In the genomic region with DNA sequence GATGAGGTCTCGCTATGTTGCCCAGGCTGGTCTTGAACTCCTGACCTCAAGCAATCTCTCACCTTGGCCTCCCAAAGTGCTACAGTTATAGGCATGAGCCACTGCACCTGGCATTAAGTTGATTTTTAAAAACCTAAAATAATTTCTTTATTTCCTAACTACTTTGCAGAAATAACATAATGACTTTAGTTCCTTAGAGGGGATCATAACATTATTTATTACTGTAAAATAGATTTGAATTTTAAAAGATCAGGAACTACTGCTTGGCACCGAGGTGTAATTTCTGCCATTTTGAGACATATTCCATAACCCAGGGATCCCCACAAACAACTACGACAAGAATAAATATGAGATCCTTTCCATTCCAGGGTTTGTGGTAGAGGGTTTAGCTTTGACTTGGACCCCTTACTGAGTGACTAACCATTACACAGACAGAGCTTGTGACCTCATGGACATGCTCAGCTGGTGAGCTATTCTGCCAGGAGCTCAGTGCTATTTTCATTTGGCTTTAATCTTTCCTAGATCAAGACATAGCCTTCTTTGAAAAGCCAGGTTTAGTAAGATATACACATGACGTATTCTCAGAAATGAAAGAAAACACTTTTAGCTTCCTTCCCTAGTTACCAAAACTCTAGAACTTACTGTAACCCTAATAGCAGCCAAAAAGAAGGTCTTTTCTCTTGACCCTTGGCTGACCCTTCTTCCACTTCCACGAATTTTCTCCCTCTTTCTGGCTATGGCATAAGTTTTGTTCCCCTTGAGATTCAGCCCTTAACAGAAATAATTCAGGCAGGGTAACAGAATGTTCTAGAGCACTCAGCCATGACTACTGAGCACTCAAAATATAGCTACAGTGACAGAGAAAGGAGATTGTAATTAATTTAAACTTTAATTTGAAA, we compare ENCODE assay signal across 8 cellular contexts.
DNase-seq lines count a peak whose midpoint lies in the region; TF ChIP-seq lines count a peak whose summit lies in the region.

No MANE protein-coding gene starts in this region.

- H3K79me2 ChIP-seq in ACC112 (ENCODE audit: control insufficient read depth, insufficient read depth, low read length, unreplicated experiment), result no peaks in the 10 kb centered on the region
- no peaks in the 10 kb centered on the region for H3K79me2 ChIP-seq in OCI-LY3 (ENCODE audit: low read length)

- no peak for TF ChIP-seq CTCF in OCI-LY3 (IDR thresholded peaks at IDR 0.05; ENCODE audit: low read depth, low read length)

- 0 out of 2 replicates have a peak overlapping the region, but pooled peaks have one; percentile 13 for H3K4me2 ChIP-seq in OCI-LY3 (ENCODE audit: low read length)

- H3K27me3 ChIP-seq in ACC112 (ENCODE audit: insufficient read depth, low read length) (no peaks in the 10 kb centered on the region), OCI-LY3 (ENCODE audit: low read depth, low read length) (peaks cover 21% of the 10 kb centered on the region)

- DNase-seq in fibroblast of gingiva (ENCODE audit: low read depth) (peak; percentile 34), non-pigmented ciliary epithelial cell (ENCODE audit: low read depth) (peak; percentile 96), NCI-H2196 (lab: John Stamatoyannopoulos, UW; ENCODE audit: unreplicated experiment) (no peak), HuH-7.5 (ENCODE audit: low spot score) (no peak), NCI-H187 treated with DMSO at 0.1 percent for 48 hours (lab: John Stamatoyannopoulos, UW) (no peak)
- DNase-seq in activated T-cell treated with anti-CD3 and anti-CD28 coated beads, Interleukin-2, amount 50 U/mL, for 48 hours, result no peak

- H3K36me3 ChIP-seq in ACC112 (ENCODE audit: insufficient read depth, low read length) (no peaks in the 10 kb centered on the region), OCI-LY3 (replicated peaks; ENCODE audit: low read depth, low read length) (no peaks in the 10 kb centered on the region)

- H2AFZ ChIP-seq in ACC112 (ENCODE audit: low read length, unreplicated experiment) (peak overlapping the region; percentile 1), OCI-LY3 (ENCODE audit: low read depth, low read length) (0 out of 2 replicates have a peak overlapping the region, but pooled peaks have one; percentile 10)

- H3K4me3 ChIP-seq in ACC112 (ENCODE audit: low read depth, low read length) (no peak overlapping the region), OCI-LY3 (ENCODE audit: low read length) (no peak overlapping the region)

- no peak overlapping the region for H3K9ac ChIP-seq in OCI-LY3 (ENCODE audit: low read length)

- H3K27ac ChIP-seq in ACC112 (ENCODE audit: low read depth, low read length), result peak overlapping the region; percentile 38; the same call in 1 of the 2 replicates
- no peak overlapping the region for H3K27ac ChIP-seq in OCI-LY3 (ENCODE audit: low read length)

- H3K4me1 ChIP-seq in ACC112 (ENCODE audit: control insufficient read depth, insufficient read depth, low read length, unreplicated experiment) (no peaks in the 10 kb centered on the region), OCI-LY3 (ENCODE audit: low read length) (peaks cover 9% of the 10 kb centered on the region)

- no peaks in the 10 kb centered on the region for H3K9me3 ChIP-seq in OCI-LY3 (ENCODE audit: insufficient read depth, low read length)

- no peaks in the 10 kb centered on the region for H4K20me1 ChIP-seq in OCI-LY3 (ENCODE audit: insufficient read depth, low read length)

Comparison
In these comparisons a context has a peak if more than half of its experiments do, and no peak if none do; other contexts are left out.
1. DNase-seq: peak in fibroblast of gingiva (single experiment) and non-pigmented ciliary epithelial cell (single experiment); none in NCI-H2196 (single experiment), activated T-cell treated with anti-CD3 and anti-CD28 coated beads, Interleukin-2, amount 50 U/mL, for 48 hours (0 of 2), HuH-7.5 (single experiment) and NCI-H187 treated with DMSO at 0.1 percent for 48 hours (single experiment).